7 cellular contexts compared by ENCODE assay signal in the genomic region with DNA sequence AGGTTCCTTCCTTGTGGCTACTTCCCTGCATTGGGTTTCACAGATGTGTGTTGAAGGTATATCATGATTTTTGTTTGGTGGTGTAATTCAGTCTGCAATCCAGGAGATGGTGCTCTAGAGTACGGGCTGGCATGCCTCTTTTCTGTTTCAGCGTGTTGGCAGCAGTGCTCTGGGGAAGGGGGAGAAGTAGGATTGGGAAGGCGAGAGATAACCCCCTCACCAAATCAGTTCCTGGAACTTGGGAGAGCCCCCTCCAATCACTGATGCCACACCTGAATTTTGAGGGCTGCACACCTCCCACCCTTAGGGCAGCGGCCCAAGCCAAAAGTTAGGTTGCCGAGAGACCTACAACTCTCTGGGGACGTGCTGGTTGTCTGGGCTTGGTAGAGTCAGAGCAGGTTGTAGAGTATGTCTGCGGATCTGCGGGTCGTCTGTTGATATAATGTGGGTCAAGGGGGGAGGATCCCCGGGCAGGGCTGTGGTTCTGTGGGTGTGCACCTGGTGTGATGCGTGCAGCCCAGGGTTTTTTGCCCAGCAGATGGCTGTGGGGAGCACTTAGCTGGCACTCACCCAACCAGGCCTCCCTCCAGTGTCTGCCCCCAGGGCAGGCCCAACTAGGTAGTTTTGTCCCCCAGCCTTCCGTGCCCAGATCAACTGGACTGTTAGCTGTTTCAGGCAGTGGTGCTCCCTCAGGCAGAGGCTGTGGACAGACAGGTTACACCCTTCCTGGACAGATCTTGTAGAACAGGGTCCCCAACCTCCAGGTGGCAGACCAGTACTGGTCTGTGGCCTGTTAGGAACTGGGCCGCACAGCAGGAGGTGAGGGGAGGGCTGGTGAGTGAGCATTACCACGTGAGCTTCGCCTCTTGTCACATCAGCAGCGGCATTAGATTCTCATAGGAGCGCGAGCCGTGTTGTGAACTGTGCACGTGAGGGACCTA.
A peak's percentile ranks its signal among the peaks of the same experiment; 100 is the strongest.
DNase-seq lines count a peak whose midpoint lies in the region; ATAC-seq, FAIRE-seq and TF ChIP-seq lines count a peak whose summit lies in the region.
"Not testable (repeated sequence)": the region's sequence is repeated elsewhere in the genome, so short reads cannot be mapped to it uniquely, and the experiment has no call there.

No MANE protein-coding gene starts in this region.

- H3K27me3 ChIP-seq in bronchial epithelial cell (ENCODE audit: control insufficient read depth, insufficient read depth, low read length); prostate gland (replicated peaks; ENCODE audit: insufficient read depth): not testable (repeated sequence)

- POLR2A ChIA-PET in activated B cell treated with CpG ODN at 0.5 μM for 24 hours (lab: Charles Lee), result not testable (repeated sequence)

- not testable (repeated sequence) for H3K27me3 Mint-ChIP-seq in activated B cell treated with CpG ODN at 0.5 μM for 24 hours

- not testable (repeated sequence) for H3K9me3 ChIP-seq in prostate gland

- not testable (repeated sequence) for H3K9me3 Mint-ChIP-seq in activated B cell treated with CpG ODN at 0.5 μM for 24 hours

- FAIRE-seq in bronchial epithelial cell (lab: Jason Lieb, UNC), result not testable (repeated sequence)

- WGBS in prostate gland, result 46% methylated on average over 14 of the region's 20 CpGs

- DNase-seq in ELR (ENCODE audit: low read depth) (peak; percentile 40), NCI-H69 (lab: John Stamatoyannopoulos, UW) (peak; percentile 70), activated B cell treated with CpG ODN at 0.5 μM for 24 hours (peak; percentile 42), bronchial epithelial cell (ENCODE audit: low read depth) (peak; percentile 28), iPS-NIHi11 (ENCODE audit: low spot score) (peak; percentile 8), prostate gland (ENCODE audit: low spot score) (peak; percentile 5)

- TF ChIP-seq RAD21 in Ishikawa (IDR thresholded peaks at IDR 0.05; ENCODE audit: low read depth), result peak; percentile 58

- not testable (repeated sequence) for TF ChIP-seq CTCF in activated B cell treated with CpG ODN at 0.5 μM for 24 hours (IDR thresholded peaks at IDR 0.05)
- TF ChIP-seq CTCF in bronchial epithelial cell (IDR thresholded peaks at IDR 0.05; ENCODE audit: insufficient read depth, low read length, severe bottlenecking) (peak; percentile 59), prostate gland (IDR thresholded peaks at IDR 0.05) (peak in 3 of 4 experiments; percentile 22 to 72 (median 67))

- not testable (repeated sequence) for TF ChIP-seq EP300 in Ishikawa (IDR thresholded peaks at IDR 0.05; ENCODE audit: borderline replicate concordance)

- CTCF ChIA-PET in activated B cell treated with CpG ODN at 0.5 μM for 24 hours (lab: Charles Lee), result not testable (repeated sequence)

- not testable (repeated sequence) for H3K4me3 ChIP-seq in bronchial epithelial cell (ENCODE audit: low read depth, low read length); prostate gland

- intact Hi-C loops in activated B cell treated with CpG ODN at 0.5 μM for 24 hours (cut with micrococcal nuclease), result loop anchor here (10.0 kb wide), 1 partner anchor 463 kb away; no protein-coding TSS in a partner anchor
- intact Hi-C loops in prostate gland (cut with DNase I), result not testable (repeated sequence)

- peak overlapping the region; percentile 50 for H3K27ac Mint-ChIP-seq in activated B cell treated with CpG ODN at 0.5 μM for 24 hours

- not testable (repeated sequence) for H3K36me3 ChIP-seq in bronchial epithelial cell (ENCODE audit: control insufficient read depth, insufficient read depth, low read length); prostate gland

- H3K4me1 ChIP-seq in prostate gland (replicated peaks), result not testable (repeated sequence)

- peak overlapping the region; percentile 75 for H3K4me3 Mint-ChIP-seq in activated B cell treated with CpG ODN at 0.5 μM for 24 hours

- ATAC-seq in activated B cell treated with CpG ODN at 0.5 μM for 24 hours (ENCODE audit: low read depth), result peak; percentile 93

- not testable (repeated sequence) for TF ChIP-seq POLR2A in prostate gland (IDR thresholded peaks at IDR 0.05)

- not testable (repeated sequence) for H3K27ac ChIP-seq in prostate gland

- H3K36me3 Mint-ChIP-seq in activated B cell treated with CpG ODN at 0.5 μM for 24 hours (ENCODE audit: low read depth), result not testable (repeated sequence)

- not testable (repeated sequence) for H3K4me1 Mint-ChIP-seq in activated B cell treated with CpG ODN at 0.5 μM for 24 hours

Comparison
In these comparisons a context has a peak if more than half of its experiments do, and no peak if none do; other contexts are left out.
1. DNase-seq: peak in every context shown above with its lines; median percentile 70 in NCI-H69; 42 in activated B cell treated with CpG ODN at 0.5 μM for 24 hours; 40 in ELR; 28 in bronchial epithelial cell; 8 in iPS-NIHi11; 5 in prostate gland.